12 cellular contexts compared by ENCODE assay signal in the genomic region with DNA sequence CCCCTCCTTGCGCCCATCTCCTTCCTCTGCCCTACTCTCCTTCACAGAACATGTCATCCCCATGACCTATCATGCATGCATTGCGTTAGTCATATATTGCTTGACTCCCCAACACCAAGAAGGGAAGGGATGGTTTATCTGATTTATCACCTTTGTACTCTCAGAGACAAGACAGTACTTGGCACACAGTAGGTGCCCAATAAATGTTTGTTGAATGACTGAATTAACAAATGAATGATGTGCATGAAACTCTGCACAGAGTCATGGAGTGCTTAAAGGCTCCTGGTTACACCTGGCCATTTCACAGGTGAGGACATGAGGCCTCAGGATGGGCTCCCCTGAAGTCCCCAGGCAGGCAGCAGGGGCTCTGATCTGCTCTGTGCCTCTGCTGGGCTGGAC. TPM values are rescaled to one million over a fixed set of nuclear protein-coding genes. Genes with fewer than 3 reads are reported as not detected.
A peak's percentile ranks its signal among the peaks of the same experiment; 100 is the strongest.
DNase-seq lines count a peak whose midpoint lies in the region; ATAC-seq and TF ChIP-seq lines count a peak whose summit lies in the region.
"Had no signal": no experiment of that assay in that cellular context is flagged by ENCODE, and none has a peak within 500 bp of the region (broad histone marks: within the 10 kb centered on the region; RNA-seq: fewer than 3 reads in every experiment).

No MANE protein-coding gene starts in this region.

- CTCF ChIA-PET in activated CD4-positive, alpha-beta memory T cell treated with anti-CD3 and anti-CD28 coated beads, Interleukin-2, amount 10 ng/mL, durations not matched to agents 7 days and 5 days (lab: Charles Lee) = interaction anchor here (8.0 kb wide), 1 partner anchor 19 kb away, joined by 66 read pairs; no protein-coding TSS in a partner anchor

- DNase-seq in activated T-cell treated with anti-CD3 and anti-CD28 coated beads, Interleukin-2, amount 50 U/mL, for 24 hours = no peak
- DNase-seq in activated T-cell treated with anti-CD3 and anti-CD28 coated beads, Interleukin-2, amount 50 U/mL, for 48 hours = no peak
- DNase-seq in activated CD4-positive, alpha-beta memory T cell treated with anti-CD3 and anti-CD28 coated beads, Interleukin-2, amount 10 ng/mL, durations not matched to agents 7 days and 5 days = no peak
- DNase-seq in immature natural killer cell (no peak), suprapubic skin (ENCODE audit: low spot score in 2 of 2) (no peak), foreskin keratinocyte (no peak), NCI-H1436 treated with DMSO at 0.1 percent for 48 hours (lab: John Stamatoyannopoulos, UW) (no peak), NOMO-1 treated with dmso at 0.1 percent for 144 hours (lab: John Stamatoyannopoulos, UW; ENCODE audit: unreplicated experiment) (no peak)
- DNase-seq: effector CD8-positive, alpha-beta T cell; NCI-H2227 treated with DMSO at 0.1 percent for 48 hours had no signal

- no peaks in the 10 kb centered on the region for H3K9me3 ChIP-seq in suprapubic skin
- H3K9me3 ChIP-seq: gastroesophageal sphincter had no signal

- H3K9me3 Mint-ChIP-seq in activated T-cell treated with anti-CD3 and anti-CD28 coated beads, Interleukin-2, amount 50 U/mL, for 24 hours = no peaks in the 10 kb centered on the region
- H3K9me3 Mint-ChIP-seq in activated CD4-positive, alpha-beta memory T cell treated with anti-CD3 and anti-CD28 coated beads, Interleukin-2, amount 10 ng/mL, durations not matched to agents 7 days and 5 days = no peaks in the 10 kb centered on the region
- no peaks in the 10 kb centered on the region for H3K9me3 Mint-ChIP-seq in immature natural killer cell

- peaks cover 85% of the 10 kb centered on the region for H3K4me1 Mint-ChIP-seq in activated T-cell treated with anti-CD3 and anti-CD28 coated beads, Interleukin-2, amount 50 U/mL, for 24 hours (ENCODE audit: low read depth)
- peaks cover 70% of the 10 kb centered on the region for H3K4me1 Mint-ChIP-seq in activated CD4-positive, alpha-beta memory T cell treated with anti-CD3 and anti-CD28 coated beads, Interleukin-2, amount 10 ng/mL, durations not matched to agents 7 days and 5 days
- peaks cover 94 to 97% of the 10 kb centered on the region in 2 donors for H3K4me1 Mint-ChIP-seq in immature natural killer cell

- H3K27me3 Mint-ChIP-seq in activated T-cell treated with anti-CD3 and anti-CD28 coated beads, Interleukin-2, amount 50 U/mL, for 24 hours = no peaks in the 10 kb centered on the region
- H3K27me3 Mint-ChIP-seq in activated CD4-positive, alpha-beta memory T cell treated with anti-CD3 and anti-CD28 coated beads, Interleukin-2, amount 10 ng/mL, durations not matched to agents 7 days and 5 days = no peaks in the 10 kb centered on the region
- peaks cover 24 to 45% (median 31%) of the 10 kb centered on the region in 3 donors for H3K27me3 Mint-ChIP-seq in immature natural killer cell (ENCODE audit: low read depth in 3 of 3)

- TF ChIP-seq CTCF in suprapubic skin (IDR thresholded peaks at IDR 0.05) (no peak), foreskin keratinocyte (conservative IDR thresholded peaks at IDR 0.05) (no peak)

- no peaks in the 10 kb centered on the region for H3K36me3 ChIP-seq in suprapubic skin
- H3K36me3 ChIP-seq: gastroesophageal sphincter had no signal

- TF ChIP-seq POLR2A in suprapubic skin (IDR thresholded peaks at IDR 0.05) = no peak

- no peak for ATAC-seq in foreskin keratinocyte
- ATAC-seq: gastroesophageal sphincter had no signal

- H3K4me3 ChIP-seq in suprapubic skin = peak overlapping the region; percentile 34
- H3K4me3 ChIP-seq: gastroesophageal sphincter, smooth muscle cell had no signal

- 95% methylated on average over 2 of the region's 2 CpGs for WGBS in suprapubic skin

- no peak for TF ChIP-seq EP300 in suprapubic skin (IDR thresholded peaks at IDR 0.05)

- H3K27me3 ChIP-seq in suprapubic skin = no peaks in the 10 kb centered on the region
- peaks cover 63% of the 10 kb centered on the region for H3K27me3 ChIP-seq in foreskin keratinocyte
- H3K27me3 ChIP-seq: gastroesophageal sphincter had no signal

- POLR2A ChIA-PET in activated CD4-positive, alpha-beta memory T cell treated with anti-CD3 and anti-CD28 coated beads, Interleukin-2, amount 10 ng/mL, durations not matched to agents 7 days and 5 days (lab: Charles Lee) = interaction anchor here (0.9 to 3.5 kb wide), 4 partner anchors 9 to 57 kb away, joined by 3 to 23 read pairs (median 4); no protein-coding TSS in a partner anchor

- peaks cover 16% of the 10 kb centered on the region for H3K36me3 Mint-ChIP-seq in activated T-cell treated with anti-CD3 and anti-CD28 coated beads, Interleukin-2, amount 50 U/mL, for 24 hours (ENCODE audit: low read depth)
- peaks cover 45% of the 10 kb centered on the region for H3K36me3 Mint-ChIP-seq in activated CD4-positive, alpha-beta memory T cell treated with anti-CD3 and anti-CD28 coated beads, Interleukin-2, amount 10 ng/mL, durations not matched to agents 7 days and 5 days (ENCODE audit: low read depth)
- peaks cover under 1 to 7% (median 5%) of the 10 kb centered on the region in 3 donors for H3K36me3 Mint-ChIP-seq in immature natural killer cell

- H3K4me1 ChIP-seq in suprapubic skin (peaks cover 33% of the 10 kb centered on the region), foreskin keratinocyte (no peaks in the 10 kb centered on the region)

- H3K4me3 Mint-ChIP-seq in activated T-cell treated with anti-CD3 and anti-CD28 coated beads, Interleukin-2, amount 50 U/mL, for 24 hours = peak overlapping the region; percentile 76
- H3K4me3 Mint-ChIP-seq in activated CD4-positive, alpha-beta memory T cell treated with anti-CD3 and anti-CD28 coated beads, Interleukin-2, amount 10 ng/mL, durations not matched to agents 7 days and 5 days = peak overlapping the region; percentile 78
- peak overlapping the region; percentile 83 to 91 (median 89) for H3K4me3 Mint-ChIP-seq in immature natural killer cell

- peak overlapping the region; percentile 96 for H3K27ac Mint-ChIP-seq in activated T-cell treated with anti-CD3 and anti-CD28 coated beads, Interleukin-2, amount 50 U/mL, for 24 hours
- peak overlapping the region; percentile 100 for H3K27ac Mint-ChIP-seq in activated CD4-positive, alpha-beta memory T cell treated with anti-CD3 and anti-CD28 coated beads, Interleukin-2, amount 10 ng/mL, durations not matched to agents 7 days and 5 days
- peak overlapping the region; percentile 99 to 100 (median 100) for H3K27ac Mint-ChIP-seq in immature natural killer cell

- no peak overlapping the region for H3K27ac ChIP-seq in suprapubic skin
- H3K27ac ChIP-seq in foreskin keratinocyte = no peak overlapping the region

RNA-seq across cellular contexts. Expression of a gene that starts 59.6 kb away (rescaled TPM):
- 100 to 1,000 TPM in 1 of 2 experiments, 10 to 100 TPM in 1; 99.8 to 100 TPM for total RNA-seq in activated CD4-positive, alpha-beta memory T cell treated with anti-CD3 and anti-CD28 coated beads, Interleukin-2, amount 10 ng/mL, durations not matched to agents 7 days and 5 days
- polyA plus RNA-seq in immature natural killer cell = 10 to 100 TPM in 2 of 3 donors, 1 to 10 TPM in 1; 9.0 to 40.5 (median 15.3) TPM
- total RNA-seq in suprapubic skin = 10 to 100 TPM; 26.7 to 52.4 (median 35.5) TPM
- 7.9 and 9.3 TPM in 2 replicates for total RNA-seq in foreskin keratinocyte
- 2.9 TPM in 2 replicates for polyA plus RNA-seq in foreskin keratinocyte
